8 cellular contexts compared by ENCODE assay signal in genomic region chr18:80109676-80110078, GRCh38. TPM values are rescaled to one million over a fixed set of nuclear protein-coding genes. Genes with fewer than 3 reads are reported as not detected.
DNase-seq lines count a peak whose midpoint lies in the region; ATAC-seq, FAIRE-seq and TF ChIP-seq lines count a peak whose summit lies in the region.

No MANE protein-coding gene starts in this region.

- H3K9me3 Mint-ChIP-seq in activated T-helper 2 cell treated with anti-CD3 and anti-CD28 coated beads, Interferon-gamma antibody, Interleukin-2, Interleukin-4, amounts not matched to agents 10 μg/mL and 5 μg/mL and 100 μg/mL, durations not matched to agents 14 hours and 24 hours and 36 hours, result no peaks in the 10 kb centered on the region

- 0 to 1% (median 0%) methylated on average over 16 to 34 of the region's 34 CpGs for WGBS in ovary, 3 donors

- H3K4me3 ChIP-seq in HEK293 (ENCODE audit: low read depth, low read length) (peak overlapping the region; percentile 72), ovary (peak overlapping the region; percentile 66)

- H3K27ac ChIP-seq in HEK293 (ENCODE audit: extremely low read depth, low read depth, low read length), result peak overlapping the region; percentile 30; the same call in 1 of the 2 replicates
- H3K27ac ChIP-seq in ovary, result peak overlapping the region; percentile 93 to 96

- H3K4me1 ChIP-seq in HEK293 (ENCODE audit: control insufficient read depth, insufficient read depth, low read length) (peaks cover 28% of the 10 kb centered on the region), ovary (ENCODE audit: insufficient read depth) (peaks cover 3% of the 10 kb centered on the region)

- intact Hi-C loops in Right ventricle myocardium inferior (cut with DNase I) (loop anchor here (5.0 kb wide), 2 partner anchors 72 to 122 kb away; partner anchors contain the start of gene TXNL4A), cardiac septum (cut with DNase I) (loop anchor here (5.0 kb wide), 1 partner anchor 77 kb away; the partner anchor contains the start of gene RBFA), Right ventricle myocardium superior (cut with DNase I) (no loop called here), ovary (cut with DNase I) (loop anchor here in 2 of 4 donors (5.0 to 10.0 kb wide), 2 partner anchors 75 to 77 kb away; partner anchors contain the start of gene RBFA (in 2 of the 2))
- intact Hi-C loops in activated T-helper 2 cell treated with anti-CD3 and anti-CD28 coated beads, Interferon-gamma antibody, Interleukin-2, Interleukin-4, amounts not matched to agents 10 μg/mL and 5 μg/mL and 100 μg/mL, durations not matched to agents 14 hours and 24 hours and 36 hours (cut with micrococcal nuclease), result loop anchor here (1.0 to 5.0 kb wide), 4 partner anchors 121 to 427 kb away; partner anchors contain the start of genes HSBP1L1 and TXNL4A

- peaks cover 34% of the 10 kb centered on the region for H3K4me1 Mint-ChIP-seq in activated T-helper 2 cell treated with anti-CD3 and anti-CD28 coated beads, Interferon-gamma antibody, Interleukin-2, Interleukin-4, amounts not matched to agents 10 μg/mL and 5 μg/mL and 100 μg/mL, durations not matched to agents 14 hours and 24 hours and 36 hours (ENCODE audit: low read depth)

- POLR2A ChIA-PET in HEK293 (lab: Yijun Ruan, JAX), result interaction anchor here (0.7 to 2.7 kb wide), 2 partner anchors 76 to 431 kb away, joined by 3 to 22 read pairs; partner anchors contain the start of gene RBFA

- H3K27me3 ChIP-seq in ovary, result no peaks in the 10 kb centered on the region

- no peak for TF ChIP-seq POLR2A in ovary (IDR thresholded peaks at IDR 0.05)

- FAIRE-seq in RCC 7860 (lab: Jason Lieb, UNC), result no peak

- CTCF ChIA-PET in HEK293 (lab: Yijun Ruan, JAX), result interaction anchor here (0.6 to 1.6 kb wide), 3 partner anchors 8 to 96 kb away, joined by 3 to 5 read pairs (median 3); no protein-coding TSS in a partner anchor

- H3K36me3 ChIP-seq in HEK293 (ENCODE audit: control insufficient read depth in 2 of 2, insufficient read depth in 1 of 2, low read length in 2 of 2), result peaks cover 4 to 12% of the 10 kb centered on the region in 2 experiments
- H3K36me3 ChIP-seq in ovary, result no peaks in the 10 kb centered on the region

- no peaks in the 10 kb centered on the region for H3K9me3 ChIP-seq in HEK293 (ENCODE audit: control insufficient read depth, insufficient read depth, low read depth, low read length)
- H3K9me3 ChIP-seq in ovary, result no peaks in the 10 kb centered on the region

- H3K27me3 Mint-ChIP-seq in activated T-helper 2 cell treated with anti-CD3 and anti-CD28 coated beads, Interferon-gamma antibody, Interleukin-2, Interleukin-4, amounts not matched to agents 10 μg/mL and 5 μg/mL and 100 μg/mL, durations not matched to agents 14 hours and 24 hours and 36 hours (ENCODE audit: low read depth), result no peaks in the 10 kb centered on the region

- no peak for TF ChIP-seq EP300 in ovary (IDR thresholded peaks at IDR 0.05)

- peak overlapping the region; percentile 73 for H3K27ac Mint-ChIP-seq in activated T-helper 2 cell treated with anti-CD3 and anti-CD28 coated beads, Interferon-gamma antibody, Interleukin-2, Interleukin-4, amounts not matched to agents 10 μg/mL and 5 μg/mL and 100 μg/mL, durations not matched to agents 14 hours and 24 hours and 36 hours

- peak overlapping the region; percentile 84 for H3K4me3 Mint-ChIP-seq in activated T-helper 2 cell treated with anti-CD3 and anti-CD28 coated beads, Interferon-gamma antibody, Interleukin-2, Interleukin-4, amounts not matched to agents 10 μg/mL and 5 μg/mL and 100 μg/mL, durations not matched to agents 14 hours and 24 hours and 36 hours (ENCODE audit: low read depth)

- DNase-seq in Right ventricle myocardium inferior (ENCODE audit: missing footprints) (no peak), cardiac septum (ENCODE audit: low spot score) (no peak), NCI-H1105 (lab: John Stamatoyannopoulos, UW) (peak; percentile 48), Right ventricle myocardium superior (peak; percentile 54), ovary (peak; percentile 31 to 66 (median 59)), RCC 7860 (ENCODE audit: low spot score) (no peak)
- peak; percentile 16 for DNase-seq in activated T-helper 2 cell treated with anti-CD3 and anti-CD28 coated beads, Interferon-gamma antibody, Interleukin-2, Interleukin-4, amounts not matched to agents 10 μg/mL and 5 μg/mL and 100 μg/mL, durations not matched to agents 14 hours and 24 hours and 36 hours (ENCODE audit: low spot score)

- peaks cover 24% of the 10 kb centered on the region for H3K36me3 Mint-ChIP-seq in activated T-helper 2 cell treated with anti-CD3 and anti-CD28 coated beads, Interferon-gamma antibody, Interleukin-2, Interleukin-4, amounts not matched to agents 10 μg/mL and 5 μg/mL and 100 μg/mL, durations not matched to agents 14 hours and 24 hours and 36 hours (ENCODE audit: low read depth)

- TF ChIP-seq CTCF in HEK293 (tag by site-specific recombination; IDR thresholded peaks at IDR 0.05) (no peak), ovary (IDR thresholded peaks at IDR 0.05) (no peak)

- ATAC-seq in Right ventricle myocardium inferior (peak; percentile 29), Right ventricle myocardium superior (ENCODE audit: poor library complexity) (peak; percentile 23)

TF ChIP-seq in HEK293, 187 proteins besides CTCF, POLR2A, EP300 and RAD21 (continues in another document):
- TF ChIP-seq, protein P1, sequence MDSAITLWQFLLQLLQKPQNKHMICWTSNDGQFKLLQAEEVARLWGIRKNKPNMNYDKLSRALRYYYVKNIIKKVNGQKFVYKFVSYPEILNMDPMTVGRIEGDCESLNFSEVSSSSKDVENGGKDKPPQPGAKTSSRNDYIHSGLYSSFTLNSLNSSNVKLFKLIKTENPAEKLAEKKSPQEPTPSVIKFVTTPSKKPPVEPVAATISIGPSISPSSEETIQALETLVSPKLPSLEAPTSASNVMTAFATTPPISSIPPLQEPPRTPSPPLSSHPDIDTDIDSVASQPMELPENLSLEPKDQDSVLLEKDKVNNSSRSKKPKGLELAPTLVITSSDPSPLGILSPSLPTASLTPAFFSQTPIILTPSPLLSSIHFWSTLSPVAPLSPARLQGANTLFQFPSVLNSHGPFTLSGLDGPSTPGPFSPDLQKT (IDR thresholded peaks at IDR 0.05; ENCODE audit: borderline replicate concordance, low read depth, low read length), result no peak
- TF ChIP-seq ZNF76 (tag by site-specific recombination; IDR thresholded peaks at IDR 0.05; ENCODE audit: borderline replicate concordance, low read depth) (no peak), ZNF423 (tag by site-specific recombination; IDR thresholded peaks at IDR 0.05) (no peak), ZNF791 (tag by site-specific recombination; IDR thresholded peaks at IDR 0.05) (no peak), ZNF664 (tag by site-specific recombination; IDR thresholded peaks at IDR 0.05) (no peak), ZFP37 (tag by site-specific recombination; IDR thresholded peaks at IDR 0.05) (no peak), ZNF239 (tag by site-specific recombination; IDR thresholded peaks at IDR 0.05) (no peak), ZNF366 (tag by site-specific recombination; conservative IDR thresholded peaks at IDR 0.05) (peak; percentile 49), ZNF488 (tag by site-specific recombination; IDR thresholded peaks at IDR 0.05) (no peak), ZNF23 (tag by site-specific recombination; IDR thresholded peaks at IDR 0.05; ENCODE audit: borderline replicate concordance) (no peak), ZBTB26 (tag by site-specific recombination; optimal IDR thresholded peaks at IDR 0.05) (peak; percentile 53), IKZF3 (tag by site-specific recombination; IDR thresholded peaks at IDR 0.05) (0 out of 2 replicates have a peak, but pooled peaks have one; percentile 24), GLIS2 (tag by site-specific recombination; IDR thresholded peaks at IDR 0.05) (peak; percentile 71), ZNF548 (tag by site-specific recombination; IDR thresholded peaks at IDR 0.05) (no peak), ZBTB7A (tag by site-specific recombination; IDR thresholded peaks at IDR 0.05; ENCODE audit: low read depth) (no peak), ZNF433 (tag by site-specific recombination; IDR thresholded peaks at IDR 0.05; ENCODE audit: low read depth) (no peak), ZNF416 (tag by site-specific recombination; IDR thresholded peaks at IDR 0.05) (no peak), ZNF133 (tag by site-specific recombination; IDR thresholded peaks at IDR 0.05) (no peak)
- TF ChIP-seq, protein P2, sequence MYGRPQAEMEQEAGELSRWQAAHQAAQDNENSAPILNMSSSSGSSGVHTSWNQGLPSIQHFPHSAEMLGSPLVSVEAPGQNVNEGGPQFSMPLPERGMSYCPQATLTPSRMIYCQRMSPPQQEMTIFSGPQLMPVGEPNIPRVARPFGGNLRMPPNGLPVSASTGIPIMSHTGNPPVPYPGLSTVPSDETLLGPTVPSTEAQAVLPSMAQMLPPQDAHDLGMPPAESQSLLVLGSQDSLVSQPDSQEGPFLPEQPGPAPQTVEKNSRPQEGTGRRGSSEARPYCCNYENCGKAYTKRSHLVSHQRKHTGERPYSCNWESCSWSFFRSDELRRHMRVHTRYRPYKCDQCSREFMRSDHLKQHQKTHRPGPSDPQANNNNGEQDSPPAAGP (tag by site-specific recombination; IDR thresholded peaks at IDR 0.05), result no peak

RNA-seq across cellular contexts. Expression of gene ADNP2, which starts 0.6 kb away (rescaled TPM):
- total RNA-seq in Right ventricle myocardium inferior (7.4 TPM), cardiac septum (11.8 TPM), Right ventricle myocardium superior (6.8 TPM), ovary (10 to 100 TPM; 11.5 to 24.6 (median 17.0) TPM)
- 28.1 and 28.9 TPM in 2 replicates for total RNA-seq in activated T-helper 2 cell treated with anti-CD3 and anti-CD28 coated beads, Interferon-gamma antibody, Interleukin-2, Interleukin-4, amounts not matched to agents 10 μg/mL and 5 μg/mL and 100 μg/mL, durations not matched to agents 14 hours and 24 hours and 36 hours
- 10 to 100 TPM in 1 of 2 donors, 1 to 10 TPM in 1; 6.7 to 16.7 TPM for polyA plus RNA-seq in ovary

Comparison
In these comparisons a context has a peak if more than half of its experiments do, and no peak if none do; other contexts are left out.
1. DNase-seq: peak in NCI-H1105 (single experiment), activated T-helper 2 cell treated with anti-CD3 and anti-CD28 coated beads, Interferon-gamma antibody, Interleukin-2, Interleukin-4, amounts not matched to agents 10 μg/mL and 5 μg/mL and 100 μg/mL, durations not matched to agents 14 hours and 24 hours and 36 hours (single experiment), Right ventricle myocardium superior (single experiment) and ovary (5 of 5); none in Right ventricle myocardium inferior (single experiment), cardiac septum (single experiment) and RCC 7860 (single experiment).